8 cellular contexts compared by ENCODE assay signal in the genomic region with DNA sequence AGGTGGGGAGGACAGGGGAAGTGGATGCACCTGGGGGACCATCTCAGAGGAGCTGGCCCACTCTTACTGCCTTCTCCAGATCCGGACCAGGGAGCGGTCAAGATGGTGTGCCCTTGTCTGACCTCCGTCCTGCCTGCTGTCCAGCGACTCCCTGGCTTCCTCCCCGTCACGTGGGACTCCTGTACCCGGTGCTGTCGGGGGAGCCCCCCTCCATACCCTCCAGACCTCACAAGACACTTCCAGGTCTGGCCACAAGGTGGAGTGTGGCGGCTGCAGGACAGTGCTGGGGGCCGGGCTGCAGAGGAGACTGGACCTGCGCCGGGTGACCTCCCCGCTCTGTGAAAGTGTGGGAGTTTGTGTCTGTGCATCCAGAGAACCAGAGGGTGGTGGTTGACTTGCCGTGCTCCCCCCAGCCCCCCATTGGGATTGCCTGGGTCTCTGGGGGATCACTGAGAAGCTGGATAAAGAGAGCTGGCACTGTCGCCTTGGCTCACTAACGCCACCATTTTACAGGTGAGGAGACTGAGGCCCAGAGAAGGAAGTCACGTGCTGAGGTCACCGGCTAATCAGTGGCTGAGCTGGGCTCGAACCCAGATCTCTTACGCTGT. TPM values are rescaled to one million over a fixed set of nuclear protein-coding genes. Genes with fewer than 3 reads are reported as not detected.
DNase-seq lines count a peak whose midpoint lies in the region; ATAC-seq and TF ChIP-seq lines count a peak whose summit lies in the region.

No MANE protein-coding gene starts in this region.

- H3K4me2 ChIP-seq in HCT116 (ENCODE audit: low read length) (peak overlapping the region; percentile 51), mesendoderm (ENCODE audit: low read length) (no peak overlapping the region)

- H2AFZ ChIP-seq in HCT116 (ENCODE audit: low read depth, low read length, poor library complexity, severe bottlenecking) = peak overlapping the region; percentile 61

- POLR2A ChIA-PET in HCT116 (lab: Charles Lee) = no interaction called here

- no peak overlapping the region for H2BK15ac ChIP-seq in mesendoderm (replicated peaks; ENCODE audit: low read depth)

- H4K20me1 ChIP-seq in HCT116 (ENCODE audit: insufficient read depth) = no peaks in the 10 kb centered on the region

- H2BK5ac ChIP-seq in mesendoderm (ENCODE audit: low read length) = no peak overlapping the region

- peak; percentile 49 for DNase-seq in GDM1 (lab: John Stamatoyannopoulos, UW)
- DNase-seq in HCT116 (ENCODE audit: low read depth, low spot score) = peak; percentile 52
- peak; percentile 66 for DNase-seq in NCI-H2227 (lab: John Stamatoyannopoulos, UW; ENCODE audit: unreplicated experiment)
- peak; percentile 38 to 41 for DNase-seq in activated CD4-positive, alpha-beta T cell treated with anti-CD3 and anti-CD28 coated beads, Interleukin-2, amount 50 U/mL, for 4 hours
- peak; percentile 41 for DNase-seq in effector CD4-positive, alpha-beta T cell
- DNase-seq in mesendoderm = peak; percentile 83
- DNase-seq in stimulated activated naive CD4-positive, alpha-beta T cell treated with Interleukin-2 at 50 U/mL for 16 hours (lab: John Stamatoyannopoulos, UW) = peak; percentile 26

- no peak overlapping the region for H2BK120ac ChIP-seq in mesendoderm (ENCODE audit: low read depth, low read length)

- H3K9ac ChIP-seq in HCT116 (ENCODE audit: low read length) = no peak overlapping the region
- H3K9ac ChIP-seq in mesendoderm (ENCODE audit: low read length) = peak overlapping the region; percentile 37

- H3K9me3 ChIP-seq in HCT116 (ENCODE audit: control insufficient read depth in 1 of 2, insufficient read depth in 1 of 2, low read depth in 1 of 2, low read length in 2 of 2) = no peaks in the 10 kb centered on the region

- no peaks in the 10 kb centered on the region for H3K27me3 ChIP-seq in HCT116 (ENCODE audit: insufficient read depth, low read length)
- no peaks in the 10 kb centered on the region for H3K27me3 ChIP-seq in mesendoderm (ENCODE audit: insufficient read depth, low read length, poor library complexity)

- H3K4ac ChIP-seq in mesendoderm (ENCODE audit: low read depth, low read length) = no peak overlapping the region

- peak; percentile 88 to 91 (median 88) for TF ChIP-seq CTCF in HCT116 (IDR thresholded peaks at IDR 0.05 in 2 of 3, conservative IDR thresholded peaks at IDR 0.05 in 1 of 3; ENCODE audit: borderline replicate concordance in 1 of 3, insufficient read depth in 1 of 3, low read depth in 2 of 3, low read length in 2 of 3)

- no peak overlapping the region for H3K23ac ChIP-seq in mesendoderm (ENCODE audit: low read length)

- H3K4me3 ChIP-seq in HCT116 (replicated peaks in 1 of 2; ENCODE audit: low read depth in 1 of 2, low read length in 2 of 2) = no peak overlapping the region
- no peak overlapping the region for H3K4me3 ChIP-seq in mesendoderm (ENCODE audit: low read length)

- BruUV-seq in HCT116 (replicated peaks; lab: Mats Ljungman, UMichigan) = no TSS peak

- peak; percentile 91 for ATAC-seq in HCT116
- no peak for ATAC-seq in HG03565 (IDR thresholded peaks at IDR 0.05; ENCODE audit: unreplicated experiment)

- no peak overlapping the region for H3K18ac ChIP-seq in mesendoderm (ENCODE audit: low read length)

- RAD21 ChIA-PET in HCT116 (lab: Charles Lee; ENCODE audit: low non-redundant PET in 1 of 2, low total read pairs in 2 of 2, uncharacterized antibody in 2 of 2, unreplicated experiment in 2 of 2) = interaction anchor here in 1 of 2 experiments (0.7 kb wide), 1 partner anchor 542 kb away, joined by 3 read pairs; no protein-coding TSS in a partner anchor

- H3K4me1 ChIP-seq in HCT116 (ENCODE audit: control insufficient read depth in 1 of 2, insufficient read depth in 2 of 2, low read length in 2 of 2) = peaks cover 0 to 16% of the 10 kb centered on the region in 2 experiments; a peak in 2 of 4 replicates
- no peaks in the 10 kb centered on the region for H3K4me1 ChIP-seq in mesendoderm (ENCODE audit: control insufficient read depth, low read depth, low read length)

- TF ChIP-seq RAD21 in HCT116 (IDR thresholded peaks at IDR 0.05; ENCODE audit: low read depth) = peak; percentile 91

- H3K79me2 ChIP-seq in HCT116 (ENCODE audit: insufficient read depth, low read length) (no peaks in the 10 kb centered on the region), mesendoderm (ENCODE audit: control insufficient read depth, insufficient read depth, low read length) (no peaks in the 10 kb centered on the region)

- H3K27ac ChIP-seq in HCT116 (ENCODE audit: low read depth, low read length) (no peak overlapping the region), mesendoderm (ENCODE audit: low read depth, low read length) (no peak overlapping the region)

- peak overlapping the region; percentile 72 for H3K56ac ChIP-seq in mesendoderm (ENCODE audit: low read length)

- no CpG with 5 or more reads among the region's 20 CpGs for WGBS in mesendoderm (ENCODE audit: extremely low coverage, insufficient coverage, low lambda C conversion rate)

- H3K79me1 ChIP-seq in mesendoderm (ENCODE audit: low read length) = no peaks in the 10 kb centered on the region

- no peak for TF ChIP-seq POLR2A in HCT116 (IDR thresholded peaks at IDR 0.05; ENCODE audit: borderline replicate concordance, extremely low read depth, insufficient read depth, insufficient read length)

- H4K8ac ChIP-seq in mesendoderm (ENCODE audit: low read depth, low read length) = no peak overlapping the region

- H2AK5ac ChIP-seq in mesendoderm (ENCODE audit: low read length) = no peak overlapping the region

- no peaks in the 10 kb centered on the region for H3K9me2 ChIP-seq in HCT116 (ENCODE audit: insufficient read depth)

- intact Hi-C loops in HCT116 (cut with micrococcal nuclease) = loop anchor here (1.0 to 10.0 kb wide), 6 partner anchors 31 to 1259 kb away; a partner anchor contains a TSS

- CTCF ChIA-PET in HCT116 (lab: Charles Lee) = interaction anchor here (0.7 to 5.1 kb wide), 4 partner anchors 26 to 687 kb away, joined by 3 to 47 read pairs (median 4); no protein-coding TSS in a partner anchor

- H3K36me3 ChIP-seq in HCT116 (ENCODE audit: control insufficient read depth in 1 of 2, insufficient read depth in 2 of 2, low read length in 2 of 2) = no peaks in the 10 kb centered on the region
- no peaks in the 10 kb centered on the region for H3K36me3 ChIP-seq in mesendoderm (ENCODE audit: control insufficient read depth, insufficient read depth, low read length)

- H4K5ac ChIP-seq in mesendoderm (ENCODE audit: low read length) = no peak overlapping the region

TF ChIP-seq in HCT116, 20 proteins besides CTCF, POLR2A, EP300 and RAD21:
- no peak for TF ChIP-seq JUND (IDR thresholded peaks at IDR 0.05)
- TF ChIP-seq YY1 (IDR thresholded peaks at IDR 0.05; ENCODE audit: extremely low read depth, insufficient replicate concordance, low read depth, low read length) = peak; percentile 22
- TF ChIP-seq, protein P1, sequence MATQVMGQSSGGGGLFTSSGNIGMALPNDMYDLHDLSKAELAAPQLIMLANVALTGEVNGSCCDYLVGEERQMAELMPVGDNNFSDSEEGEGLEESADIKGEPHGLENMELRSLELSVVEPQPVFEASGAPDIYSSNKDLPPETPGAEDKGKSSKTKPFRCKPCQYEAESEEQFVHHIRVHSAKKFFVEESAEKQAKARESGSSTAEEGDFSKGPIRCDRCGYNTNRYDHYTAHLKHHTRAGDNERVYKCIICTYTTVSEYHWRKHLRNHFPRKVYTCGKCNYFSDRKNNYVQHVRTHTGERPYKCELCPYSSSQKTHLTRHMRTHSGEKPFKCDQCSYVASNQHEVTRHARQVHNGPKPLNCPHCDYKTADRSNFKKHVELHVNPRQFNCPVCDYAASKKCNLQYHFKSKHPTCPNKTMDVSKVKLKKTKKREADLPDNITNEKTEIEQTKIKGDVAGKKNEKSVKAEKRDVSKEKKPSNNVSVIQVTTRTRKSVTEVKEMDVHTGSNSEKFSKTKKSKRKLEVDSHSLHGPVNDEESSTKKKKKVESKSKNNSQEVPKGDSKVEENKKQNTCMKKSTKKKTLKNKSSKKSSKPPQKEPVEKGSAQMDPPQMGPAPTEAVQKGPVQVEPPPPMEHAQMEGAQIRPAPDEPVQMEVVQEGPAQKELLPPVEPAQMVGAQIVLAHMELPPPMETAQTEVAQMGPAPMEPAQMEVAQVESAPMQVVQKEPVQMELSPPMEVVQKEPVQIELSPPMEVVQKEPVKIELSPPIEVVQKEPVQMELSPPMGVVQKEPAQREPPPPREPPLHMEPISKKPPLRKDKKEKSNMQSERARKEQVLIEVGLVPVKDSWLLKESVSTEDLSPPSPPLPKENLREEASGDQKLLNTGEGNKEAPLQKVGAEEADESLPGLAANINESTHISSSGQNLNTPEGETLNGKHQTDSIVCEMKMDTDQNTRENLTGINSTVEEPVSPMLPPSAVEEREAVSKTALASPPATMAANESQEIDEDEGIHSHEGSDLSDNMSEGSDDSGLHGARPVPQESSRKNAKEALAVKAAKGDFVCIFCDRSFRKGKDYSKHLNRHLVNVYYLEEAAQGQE (IDR thresholded peaks at IDR 0.05; ENCODE audit: low read depth) = no peak
- no peak for TF ChIP-seq POLR2AphosphoS5 (IDR thresholded peaks at IDR 0.05; ENCODE audit: low read depth, low read length)
- no peak for TF ChIP-seq SP1 (IDR thresholded peaks at IDR 0.05; ENCODE audit: low read depth)
- TF ChIP-seq, protein P2, sequence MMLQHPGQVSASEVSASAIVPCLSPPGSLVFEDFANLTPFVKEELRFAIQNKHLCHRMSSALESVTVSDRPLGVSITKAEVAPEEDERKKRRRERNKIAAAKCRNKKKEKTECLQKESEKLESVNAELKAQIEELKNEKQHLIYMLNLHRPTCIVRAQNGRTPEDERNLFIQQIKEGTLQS (IDR thresholded peaks at IDR 0.05) = no peak
- no peak for TF ChIP-seq EZH2phosphoT487 (IDR thresholded peaks at IDR 0.05; ENCODE audit: borderline replicate concordance)
- no peak for TF ChIP-seq EGR1 (IDR thresholded peaks at IDR 0.05; ENCODE audit: low read depth)

RNA-seq across cellular contexts. Expression of a gene that starts 1.9 kb away (rescaled TPM):
- total RNA-seq in HCT116 (2021; ENCODE audit: unreplicated experiment) = 0.07 TPM
- 0.04 and 0.05 TPM in 2 replicates for polyA plus RNA-seq in HCT116 (2012)
- polyA plus RNA-seq in mesendoderm (2013, experiment 1 of 2) = 0.06 TPM
- 0.07 TPM for polyA plus RNA-seq in mesendoderm (2013, experiment 2 of 2)

Comparison
In these comparisons a context has a peak if more than half of its experiments do, and no peak if none do; other contexts are left out.
1. DNase-seq: peak in every context shown above with its lines; median percentile 83 in mesendoderm; 66 in NCI-H2227; 52 in HCT116; 49 in GDM1; 41 in effector CD4-positive, alpha-beta T cell; 40 in activated CD4-positive, alpha-beta T cell treated with anti-CD3 and anti-CD28 coated beads, Interleukin-2, amount 50 U/mL, for 4 hours; 26 in stimulated activated naive CD4-positive, alpha-beta T cell treated with Interleukin-2 at 50 U/mL for 16 hours.